Comparison of ENCODE assay signal across 21 cellular contexts in the genomic region with DNA sequence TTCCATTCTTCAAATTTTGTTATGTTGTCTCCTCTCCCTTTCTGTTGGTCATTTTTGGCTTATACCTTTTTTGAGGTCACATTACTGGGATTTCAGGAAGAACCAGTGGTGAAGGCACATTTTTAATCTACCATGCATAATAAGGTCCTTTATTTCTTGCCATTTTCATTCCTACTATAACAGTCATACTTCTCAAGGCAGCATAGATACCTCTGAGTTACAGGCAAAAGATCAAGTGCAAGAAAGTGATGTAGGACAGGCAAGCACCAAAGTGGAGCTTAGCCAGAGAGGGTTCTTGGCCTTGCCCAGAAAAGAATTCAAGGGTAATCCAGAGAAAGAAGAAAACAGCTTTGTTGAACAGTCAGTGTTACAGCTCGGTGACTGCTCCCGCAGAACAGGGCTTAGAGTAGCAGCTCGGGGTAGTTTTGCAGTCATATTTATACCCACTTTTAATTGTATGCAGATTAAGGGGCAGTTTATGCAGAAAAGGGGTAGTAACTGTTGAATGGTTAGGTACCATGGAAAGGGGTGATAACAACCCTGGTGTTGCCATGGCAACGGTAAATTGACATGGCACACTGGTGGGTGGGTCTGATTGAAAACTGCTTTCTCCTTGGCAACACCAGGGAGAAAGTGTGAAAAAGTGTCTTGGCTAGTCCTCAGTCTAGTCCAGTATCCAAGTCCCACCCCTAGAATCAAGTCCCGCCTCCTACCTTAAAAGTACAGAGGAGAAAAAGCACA. TPM values are rescaled to one million over a fixed set of nuclear protein-coding genes. Genes with fewer than 3 reads are reported as not detected.
DNase-seq lines count a peak whose midpoint lies in the region; ATAC-seq and TF ChIP-seq lines count a peak whose summit lies in the region.
"Had no signal": no experiment of that assay in that cellular context is flagged by ENCODE, and none has a peak within 500 bp of the region (broad histone marks: within the 10 kb centered on the region; RNA-seq: fewer than 3 reads in every experiment).

No MANE protein-coding gene starts in this region.

- no peak for TF ChIP-seq CTCF in WTC11 (IDR thresholded peaks at IDR 0.05)
- TF ChIP-seq CTCF in foreskin keratinocyte (conservative IDR thresholded peaks at IDR 0.05), result no peak

- H3K27me3 ChIP-seq in foreskin keratinocyte, result no peaks in the 10 kb centered on the region
- H3K27me3 ChIP-seq: tibial nerve had no signal

- DNase-seq in NCI-H748 (lab: John Stamatoyannopoulos, UW; ENCODE audit: unreplicated experiment), result peak; percentile 44
- no peak for DNase-seq in NCI-H748 treated with DMSO at 0.1 percent for 48 hours (lab: John Stamatoyannopoulos, UW)
- DNase-seq in WTC11 (ENCODE audit: low spot score), result peak; percentile 18
- DNase-seq in foreskin keratinocyte, result no peak
- no peak for DNase-seq in NCI-H510A treated with DMSO at 0.1 percent for 48 hours (lab: John Stamatoyannopoulos, UW)
- no peak for DNase-seq in activated CD4-positive, alpha-beta T cell treated with anti-CD3 and anti-CD28 coated beads, Interleukin-2, amount 10 ng/mL, durations not matched to agents 24 days and 14 days
- DNase-seq: activated CD4-positive, CD25-positive, alpha-beta regulatory T cell treated with anti-CD3 and anti-CD28 coated beads, Interleukin-2, amount 50 U/mL, for 72 hours; activated effector memory CD4-positive, alpha-beta T cell treated with Interleukin-2 at 50 U/mL for 16 hours; amniotic stem cell; CD4-positive, alpha-beta T cell; immature natural killer cell; mammary epithelial cell; MV-4-11; natural killer cell; NCI-H1930; SHP77 treated with DMSO at 0.1 percent for 48 hours; stimulated activated naive B cell treated with anti-CD40 and anti-IgM and Interleukin-4, amounts not matched to agents 10 μg/mL and 1 μg/mL and 100 μg/mL, for 72 hours had no signal

- H3K4me1 ChIP-seq in foreskin keratinocyte, result peaks cover 4% of the 10 kb centered on the region

- H3K4me3 Mint-ChIP-seq in WTC11, result no peak overlapping the region
- H3K4me3 Mint-ChIP-seq in activated CD4-positive, alpha-beta T cell treated with anti-CD3 and anti-CD28 coated beads, Interleukin-2, amount 10 ng/mL, durations not matched to agents 24 days and 14 days, result no peak overlapping the region
- H3K4me3 Mint-ChIP-seq: CD4-positive, alpha-beta T cell; IgD-negative memory B cell; immature natural killer cell; natural killer cell; stimulated activated naive B cell treated with anti-CD40 and anti-IgM and Interleukin-4, amounts not matched to agents 10 μg/mL and 1 μg/mL and 100 μg/mL, for 72 hours had no signal

- H3K27ac ChIP-seq in foreskin keratinocyte, result no peak overlapping the region

- peaks cover 3% of the 10 kb centered on the region; the same call in 1 of the 2 replicates for H3K27me3 Mint-ChIP-seq in WTC11 (ENCODE audit: low read depth)
- H3K27me3 Mint-ChIP-seq in activated CD4-positive, alpha-beta T cell treated with anti-CD3 and anti-CD28 coated beads, Interleukin-2, amount 10 ng/mL, durations not matched to agents 24 days and 14 days, result peaks cover 12% of the 10 kb centered on the region
- H3K27me3 Mint-ChIP-seq: IgD-negative memory B cell; stimulated activated naive B cell treated with anti-CD40 and anti-IgM and Interleukin-4, amounts not matched to agents 10 μg/mL and 1 μg/mL and 100 μg/mL, for 72 hours had no signal

- POLR2A ChIA-PET in WTC11 (lab: Charles Lee), result no interaction called here

- CTCF ChIA-PET in WTC11 (lab: Charles Lee), result no interaction called here

- ATAC-seq in WTC11, result peak; percentile 50
- ATAC-seq in foreskin keratinocyte, result peak; percentile 9
- ATAC-seq in GM19463 (IDR thresholded peaks at IDR 0.05; ENCODE audit: unreplicated experiment), result no peak
- no peak for ATAC-seq in GM21381 (IDR thresholded peaks at IDR 0.05; ENCODE audit: unreplicated experiment)
- ATAC-seq: natural killer cell had no signal

- H3K27ac Mint-ChIP-seq in WTC11, result peak overlapping the region; percentile 6; the same call in 1 of the 2 replicates
- no peak overlapping the region for H3K27ac Mint-ChIP-seq in activated CD4-positive, alpha-beta T cell treated with anti-CD3 and anti-CD28 coated beads, Interleukin-2, amount 10 ng/mL, durations not matched to agents 24 days and 14 days
- H3K27ac Mint-ChIP-seq: CD4-positive, alpha-beta T cell; immature natural killer cell; natural killer cell; stimulated activated naive B cell treated with anti-CD40 and anti-IgM and Interleukin-4, amounts not matched to agents 10 μg/mL and 1 μg/mL and 100 μg/mL, for 72 hours had no signal

- intact Hi-C loops in activated CD4-positive, alpha-beta T cell treated with anti-CD3 and anti-CD28 coated beads, Interleukin-2, amount 10 ng/mL, durations not matched to agents 24 days and 14 days (cut with micrococcal nuclease), result no loop called here

- H3K4me1 Mint-ChIP-seq in WTC11, result peaks cover 40% of the 10 kb centered on the region
- H3K4me1 Mint-ChIP-seq in activated CD4-positive, alpha-beta T cell treated with anti-CD3 and anti-CD28 coated beads, Interleukin-2, amount 10 ng/mL, durations not matched to agents 24 days and 14 days, result peaks cover 6% of the 10 kb centered on the region
- H3K4me1 Mint-ChIP-seq: immature natural killer cell, natural killer cell had no signal

- H3K9me3 Mint-ChIP-seq in WTC11, result no peaks in the 10 kb centered on the region
- H3K9me3 Mint-ChIP-seq in activated CD4-positive, alpha-beta T cell treated with anti-CD3 and anti-CD28 coated beads, Interleukin-2, amount 10 ng/mL, durations not matched to agents 24 days and 14 days, result no peaks in the 10 kb centered on the region
- H3K9me3 Mint-ChIP-seq: CD4-positive, alpha-beta T cell; IgD-negative memory B cell; natural killer cell; stimulated activated naive B cell treated with anti-CD40 and anti-IgM and Interleukin-4, amounts not matched to agents 10 μg/mL and 1 μg/mL and 100 μg/mL, for 72 hours had no signal

- no peaks in the 10 kb centered on the region for H3K36me3 Mint-ChIP-seq in WTC11
- H3K36me3 Mint-ChIP-seq in activated CD4-positive, alpha-beta T cell treated with anti-CD3 and anti-CD28 coated beads, Interleukin-2, amount 10 ng/mL, durations not matched to agents 24 days and 14 days (ENCODE audit: low read depth), result no peaks in the 10 kb centered on the region
- H3K36me3 Mint-ChIP-seq: IgD-negative memory B cell; immature natural killer cell; natural killer cell; stimulated activated naive B cell treated with anti-CD40 and anti-IgM and Interleukin-4, amounts not matched to agents 10 μg/mL and 1 μg/mL and 100 μg/mL, for 72 hours had no signal

TF ChIP-seq in WTC11, 78 proteins besides CTCF, POLR2A, EP300 and RAD21 (continues in another document):
- TF ChIP-seq MXD4 (CRISPR knock-in tag; IDR thresholded peaks at IDR 0.05; ENCODE audit: borderline replicate concordance), result no peak
- no peak for TF ChIP-seq ZNF219 (CRISPR knock-in tag; IDR thresholded peaks at IDR 0.05; ENCODE audit: borderline replicate concordance)
- no peak for TF ChIP-seq PRRX2 (CRISPR knock-in tag; IDR thresholded peaks at IDR 0.05)
- no peak for TF ChIP-seq ATF1 (CRISPR knock-in tag; IDR thresholded peaks at IDR 0.05)
- no peak for TF ChIP-seq ZNF138 (CRISPR knock-in tag; conservative IDR thresholded peaks at IDR 0.05)
- no peak for TF ChIP-seq TEAD4 (CRISPR knock-in tag; IDR thresholded peaks at IDR 0.05)
- TF ChIP-seq FOXJ3 (CRISPR knock-in tag; IDR thresholded peaks at IDR 0.05; ENCODE audit: borderline replicate concordance), result no peak
- TF ChIP-seq GTF2I (CRISPR knock-in tag; conservative IDR thresholded peaks at IDR 0.05), result no peak
- TF ChIP-seq, protein P1, sequence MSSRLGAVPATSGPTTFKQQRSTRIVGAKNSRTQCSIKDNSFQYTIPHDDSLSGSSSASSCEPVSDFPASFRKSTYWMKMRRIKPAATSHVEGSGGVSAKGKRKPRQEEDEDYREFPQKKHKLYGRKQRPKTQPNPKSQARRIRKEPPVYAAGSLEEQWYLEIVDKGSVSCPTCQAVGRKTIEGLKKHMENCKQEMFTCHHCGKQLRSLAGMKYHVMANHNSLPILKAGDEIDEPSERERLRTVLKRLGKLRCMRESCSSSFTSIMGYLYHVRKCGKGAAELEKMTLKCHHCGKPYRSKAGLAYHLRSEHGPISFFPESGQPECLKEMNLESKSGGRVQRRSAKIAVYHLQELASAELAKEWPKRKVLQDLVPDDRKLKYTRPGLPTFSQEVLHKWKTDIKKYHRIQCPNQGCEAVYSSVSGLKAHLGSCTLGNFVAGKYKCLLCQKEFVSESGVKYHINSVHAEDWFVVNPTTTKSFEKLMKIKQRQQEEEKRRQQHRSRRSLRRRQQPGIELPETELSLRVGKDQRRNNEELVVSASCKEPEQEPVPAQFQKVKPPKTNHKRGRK (CRISPR knock-in tag; IDR thresholded peaks at IDR 0.05; ENCODE audit: borderline replicate concordance), result no peak
- TF ChIP-seq, protein P2, sequence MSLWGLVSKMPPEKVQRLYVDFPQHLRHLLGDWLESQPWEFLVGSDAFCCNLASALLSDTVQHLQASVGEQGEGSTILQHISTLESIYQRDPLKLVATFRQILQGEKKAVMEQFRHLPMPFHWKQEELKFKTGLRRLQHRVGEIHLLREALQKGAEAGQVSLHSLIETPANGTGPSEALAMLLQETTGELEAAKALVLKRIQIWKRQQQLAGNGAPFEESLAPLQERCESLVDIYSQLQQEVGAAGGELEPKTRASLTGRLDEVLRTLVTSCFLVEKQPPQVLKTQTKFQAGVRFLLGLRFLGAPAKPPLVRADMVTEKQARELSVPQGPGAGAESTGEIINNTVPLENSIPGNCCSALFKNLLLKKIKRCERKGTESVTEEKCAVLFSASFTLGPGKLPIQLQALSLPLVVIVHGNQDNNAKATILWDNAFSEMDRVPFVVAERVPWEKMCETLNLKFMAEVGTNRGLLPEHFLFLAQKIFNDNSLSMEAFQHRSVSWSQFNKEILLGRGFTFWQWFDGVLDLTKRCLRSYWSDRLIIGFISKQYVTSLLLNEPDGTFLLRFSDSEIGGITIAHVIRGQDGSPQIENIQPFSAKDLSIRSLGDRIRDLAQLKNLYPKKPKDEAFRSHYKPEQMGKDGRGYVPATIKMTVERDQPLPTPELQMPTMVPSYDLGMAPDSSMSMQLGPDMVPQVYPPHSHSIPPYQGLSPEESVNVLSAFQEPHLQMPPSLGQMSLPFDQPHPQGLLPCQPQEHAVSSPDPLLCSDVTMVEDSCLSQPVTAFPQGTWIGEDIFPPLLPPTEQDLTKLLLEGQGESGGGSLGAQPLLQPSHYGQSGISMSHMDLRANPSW (CRISPR knock-in tag; conservative IDR thresholded peaks at IDR 0.05; ENCODE audit: low read depth), result no peak

RNA-seq across cellular contexts. Expression of a gene that starts 39.6 kb away (rescaled TPM):
- 34.2 to 34.7 TPM (median 34.7 TPM) in 3 replicates for total RNA-seq in WTC11 (2021)
- total RNA-seq in foreskin keratinocyte, result 51.6 and 57.5 TPM in 2 replicates
- 11.3 and 13.8 TPM in 2 replicates for polyA plus RNA-seq in foreskin keratinocyte
- 17.8 and 18.0 TPM in 2 replicates for total RNA-seq in activated CD4-positive, alpha-beta T cell treated with anti-CD3 and anti-CD28 coated beads, Interleukin-2, amount 10 ng/mL, durations not matched to agents 24 days and 14 days

RNA-seq across cellular contexts. Expression of a gene that starts 56.1 kb away (rescaled TPM):
- total RNA-seq in WTC11 (2021) (16.6 to 18.3 TPM (median 18.0 TPM) in 3 replicates), foreskin keratinocyte (9.4 and 9.6 TPM in 2 replicates)
- 4.0 and 5.5 TPM in 2 replicates for polyA plus RNA-seq in foreskin keratinocyte
- 8.9 and 10.2 TPM in 2 replicates for total RNA-seq in activated CD4-positive, alpha-beta T cell treated with anti-CD3 and anti-CD28 coated beads, Interleukin-2, amount 10 ng/mL, durations not matched to agents 24 days and 14 days

Comparison
In these comparisons a context has a peak if more than half of its experiments do, and no peak if none do; other contexts are left out.
1. DNase-seq: peak in NCI-H748 (single experiment) and WTC11 (single experiment); none in NCI-H748 treated with DMSO at 0.1 percent for 48 hours (single experiment), foreskin keratinocyte (0 of 2), NCI-H510A treated with DMSO at 0.1 percent for 48 hours (single experiment) and activated CD4-positive, alpha-beta T cell treated with anti-CD3 and anti-CD28 coated beads, Interleukin-2, amount 10 ng/mL, durations not matched to agents 24 days and 14 days (single experiment).
2. ATAC-seq: peak in WTC11 (single experiment) and foreskin keratinocyte (single experiment); none in GM19463 (single experiment) and GM21381 (single experiment).